Comparison of ENCODE assay signal across 36 cellular contexts in the genomic region with DNA sequence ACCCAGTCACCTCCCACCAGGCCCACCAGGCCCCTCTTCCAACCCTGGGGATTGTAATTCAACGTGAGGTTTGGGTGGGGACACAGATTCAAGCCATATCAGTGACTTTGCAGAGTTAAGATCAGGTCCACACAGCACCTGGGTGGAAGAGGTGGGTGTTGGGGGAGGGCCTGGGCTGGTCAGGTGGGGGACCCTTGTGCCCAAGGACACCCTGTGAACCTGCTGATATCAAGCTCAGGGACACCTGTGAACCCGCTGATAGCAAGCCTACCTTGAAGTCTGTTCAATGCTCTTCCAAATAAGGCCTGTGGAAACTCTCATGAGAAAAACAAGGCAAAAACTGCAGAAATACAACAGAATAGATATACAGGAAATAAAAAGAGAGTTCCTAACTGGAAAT. TPM values are rescaled to one million over a fixed set of nuclear protein-coding genes. Genes with fewer than 3 reads are reported as not detected.
"Had no signal": no experiment of that assay in that cellular context is flagged by ENCODE, and none has a peak within 500 bp of the region (broad histone marks: within the 10 kb centered on the region; RNA-seq: fewer than 3 reads in every experiment).

No MANE protein-coding gene starts in this region.

- DNase-seq: activated effector memory CD4-positive, alpha-beta T cell treated with anti-CD3 and anti-CD28 coated beads, Interleukin-2, amount 50 U/mL, for 16 hours; activated effector memory CD4-positive, alpha-beta T cell treated with Interleukin-2 at 50 U/mL for 16 hours; activated gamma-delta T cell; activated gamma-delta T cell treated with Interleukin-2 at 50 U/mL for 16 hours; activated naive CD4-positive, alpha-beta T cell; activated naive CD4-positive, alpha-beta T cell treated with anti-CD3 and anti-CD28 coated beads for 36 hours; activated naive CD4-positive, alpha-beta T cell treated with anti-CD3 and anti-CD28 coated beads, Interleukin-2, amount 10 ng/mL, durations not matched to agents 7 days and 5 days; activated naive CD4-positive, alpha-beta T cell treated with anti-CD3 and anti-CD28 coated beads, Interleukin-2, amount 50 U/mL, for 16 hours; activated naive CD4-positive, alpha-beta T cell treated with Interleukin-2 at 50 U/mL for 16 hours; activated naive CD8-positive, alpha-beta T cell treated with anti-CD3 and anti-CD28 coated beads for 36 hours; activated naive CD8-positive, alpha-beta T cell treated with anti-CD3 and anti-CD28 coated beads, Interleukin-2, amount 10 ng/mL, durations not matched to agents 7 days and 5 days; activated naive CD8-positive, alpha-beta T cell treated with anti-CD3 and anti-CD28 coated beads, Interleukin-2, amount 50 U/mL, for 24 hours; activated T-cell treated with anti-CD3 and anti-CD28 coated beads, Interleukin-2, amount 50 U/mL, for 1 hour; activated T-cell treated with anti-CD3 and anti-CD28 coated beads, Interleukin-2, amount 50 U/mL, for 24 hours; activated T-cell treated with anti-CD3 and anti-CD28 coated beads, Interleukin-2, amount 50 U/mL, for 4 hours; activated T-cell treated with anti-CD3 and anti-CD28 coated beads, Interleukin-2, amount 50 U/mL, for 48 hours; activated T-cell treated with anti-CD3 and anti-CD28 coated beads, Interleukin-2, amount 50 U/mL, for 72 hours; adrenal gland; amniotic stem cell; amygdala; anterior cingulate cortex; aorta; brain microvascular endothelial cell; caudate nucleus; central memory CD4-positive, alpha-beta T cell; cerebellar nuclear complex had no signal

- H3K27ac ChIP-seq: adrenal gland, ascending aorta, brain microvascular endothelial cell, breast epithelium, cardiac muscle cell had no signal

- H3K4me1 ChIP-seq: adrenal gland, ascending aorta, breast epithelium had no signal

- H3K27me3 ChIP-seq: adrenal gland, ascending aorta, body of pancreas, brain microvascular endothelial cell, breast epithelium, cardiac muscle cell had no signal

- H3K4me3 ChIP-seq: adrenal gland, ascending aorta, body of pancreas, breast epithelium, cardiac muscle cell had no signal

- FAIRE-seq: astrocyte had no signal

- H3K9me3 ChIP-seq: adrenal gland, ascending aorta, body of pancreas, breast epithelium had no signal

- ATAC-seq: activated naive CD4-positive, alpha-beta T cell treated with anti-CD3 and anti-CD28 coated beads, Interleukin-2, amount 50 U/mL, for 72 hours; activated naive CD8-positive, alpha-beta T cell treated with anti-CD3 and anti-CD28 coated beads, Interleukin-2, amount 50 U/mL, for 24 hours; activated T-cell treated with anti-CD3 and anti-CD28 coated beads, Interleukin-2, amount 50 U/mL, for 4 hours; activated T-cell treated with anti-CD3 and anti-CD28 coated beads, Interleukin-2, amount 50 U/mL, for 72 hours; activated T-helper 17 cell treated with anti-CD3 and anti-CD28 coated beads, Interleukin-2, amount 50 U/mL, for 72 hours; body of pancreas had no signal

- H3K36me3 ChIP-seq: adrenal gland, ascending aorta, brain microvascular endothelial cell, breast epithelium, cardiac muscle cell had no signal

RNA-seq across cellular contexts. Expression of a gene that starts 19.9 kb away (rescaled TPM):
- total RNA-seq: activated naive CD4-positive, alpha-beta T cell treated with anti-CD3 and anti-CD28 coated beads for 36 hours; activated naive CD4-positive, alpha-beta T cell treated with anti-CD3 and anti-CD28 coated beads, Interleukin-2, amount 50 U/mL, for 72 hours; activated naive CD8-positive, alpha-beta T cell treated with anti-CD3 and anti-CD28 coated beads for 36 hours; activated naive CD8-positive, alpha-beta T cell treated with anti-CD3 and anti-CD28 coated beads, Interleukin-2, amount 10 ng/mL, durations not matched to agents 7 days and 5 days; activated T-cell treated with anti-CD3 and anti-CD28 coated beads, Interleukin-2, amount 50 U/mL, for 4 hours; activated T-cell treated with anti-CD3 and anti-CD28 coated beads, Interleukin-2, amount 50 U/mL, for 72 hours; activated T-helper 1 cell treated with anti-CD3 and anti-CD28 coated beads, Interleukin-12 subunit alpha, Interleukin-12 subunit beta, Interleukin-2, Interleukin-4 antibody, amounts not matched to agents 30 ng/mL and 10 ng/mL and 1 ng/mL, durations not matched to agents 14 hours and 24 hours and 36 hours; activated T-helper 2 cell treated with anti-CD3 and anti-CD28 coated beads, Interferon-gamma antibody, Interleukin-2, Interleukin-4, amounts not matched to agents 10 μg/mL and 5 μg/mL and 100 μg/mL, durations not matched to agents 14 hours and 24 hours and 36 hours; astrocyte; chondrocyte had no signal
- polyA plus RNA-seq: aorta had no signal
